ENCODE assay signal across 10 cellular contexts in the genomic region with DNA sequence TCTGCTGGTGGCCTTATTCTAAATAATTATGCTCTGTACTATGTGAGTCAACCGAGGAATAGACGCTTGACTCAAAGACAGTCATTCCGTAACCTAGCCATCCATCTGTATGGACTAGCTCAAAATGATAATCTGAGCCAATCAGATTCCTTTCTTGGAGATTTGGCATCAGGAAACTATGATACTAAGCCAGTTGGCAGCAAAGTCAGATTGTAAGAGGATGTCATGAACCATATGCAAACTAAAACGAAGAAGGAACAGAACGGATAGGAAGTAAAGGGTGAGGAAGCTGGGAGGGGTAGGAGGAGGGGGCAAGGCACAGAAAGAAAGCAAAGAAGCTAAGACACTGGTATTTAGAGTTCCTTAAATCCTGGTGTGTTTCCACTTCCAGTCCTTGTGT. TPM values are rescaled to one million over a fixed set of nuclear protein-coding genes. Genes with fewer than 3 reads are reported as not detected.
DNase-seq lines count a peak whose midpoint lies in the region; ATAC-seq, FAIRE-seq and TF ChIP-seq lines count a peak whose summit lies in the region.
"Had no signal": no experiment of that assay in that cellular context is flagged by ENCODE, and none has a peak within 500 bp of the region (broad histone marks: within the 10 kb centered on the region; RNA-seq: fewer than 3 reads in every experiment).

No MANE protein-coding gene starts in this region.

- H3K4me3 ChIP-seq in pancreas: no peak overlapping the region

- no peaks in the 10 kb centered on the region for H3K36me3 Mint-ChIP-seq in activated T-helper 17 cell treated with anti-CD3 and anti-CD28 coated beads, Interleukin-2, amount 50 U/mL, for 72 hours (ENCODE audit: low read depth)
- H3K36me3 Mint-ChIP-seq in glutamatergic neuron (ENCODE audit: unreplicated experiment): no peaks in the 10 kb centered on the region

- no peak for DNase-seq in pancreas
- DNase-seq in DMS153 (lab: John Stamatoyannopoulos, UW): no peak
- no peak for DNase-seq in KBM-7
- no peak for DNase-seq in glutamatergic neuron
- DNase-seq in frontal cortex (ENCODE audit: low spot score in 2 of 2): no peak
- DNase-seq: activated T-cell treated with anti-CD3 and anti-CD28 coated beads, Interleukin-2, amount 50 U/mL, for 4 hours; NCI-H524 had no signal

- H3K27ac Mint-ChIP-seq in activated T-helper 17 cell treated with anti-CD3 and anti-CD28 coated beads, Interleukin-2, amount 50 U/mL, for 72 hours: no peak overlapping the region
- no peak overlapping the region for H3K27ac Mint-ChIP-seq in glutamatergic neuron (ENCODE audit: unreplicated experiment)

- peak overlapping the region in 2 of 4 donors; percentile 57 to 67 for H3K27ac ChIP-seq in pancreas

- H3K27me3 ChIP-seq in pancreas: no peaks in the 10 kb centered on the region

- intact Hi-C loops in pancreas (cut with DNase I): no loop called here

- H3K36me3 ChIP-seq in pancreas: no peaks in the 10 kb centered on the region

- FAIRE-seq in pancreas (lab: Jason Lieb, UNC): no peak
- FAIRE-seq in frontal cortex (lab: Jason Lieb, UNC): no peak

- 68 to 76% methylated on average over 5 of the region's 5 CpGs for WGBS in pancreas, 2 donors

- H3K9me3 Mint-ChIP-seq in activated T-helper 17 cell treated with anti-CD3 and anti-CD28 coated beads, Interleukin-2, amount 50 U/mL, for 72 hours: no peaks in the 10 kb centered on the region
- peaks cover 1% of the 10 kb centered on the region for H3K9me3 Mint-ChIP-seq in glutamatergic neuron (ENCODE audit: unreplicated experiment)
- H3K9me3 Mint-ChIP-seq: activated T-cell treated with anti-CD3 and anti-CD28 coated beads, Interleukin-2, amount 50 U/mL, for 4 hours had no signal

- no peaks in the 10 kb centered on the region for H3K4me1 ChIP-seq in pancreas

- H3K9me3 ChIP-seq in pancreas: no peaks in the 10 kb centered on the region

- H3K4me3 Mint-ChIP-seq in activated T-helper 17 cell treated with anti-CD3 and anti-CD28 coated beads, Interleukin-2, amount 50 U/mL, for 72 hours: peak overlapping the region; percentile 35
- H3K4me3 Mint-ChIP-seq in glutamatergic neuron (ENCODE audit: unreplicated experiment): no peak overlapping the region
- H3K4me3 Mint-ChIP-seq: activated T-cell treated with anti-CD3 and anti-CD28 coated beads, Interleukin-2, amount 50 U/mL, for 4 hours had no signal

- in situ Hi-C loops in KBM-7 (cut with MboI; ENCODE audit: low pct_unique_long_range_greater_than_20kb, low sequenced_read_pairs): no loop called here

- H3K4me1 Mint-ChIP-seq in activated T-helper 17 cell treated with anti-CD3 and anti-CD28 coated beads, Interleukin-2, amount 50 U/mL, for 72 hours: peaks cover 4% of the 10 kb centered on the region
- H3K4me1 Mint-ChIP-seq in glutamatergic neuron (ENCODE audit: low read depth, unreplicated experiment): peaks cover 4% of the 10 kb centered on the region

- ATAC-seq in GM19043 (IDR thresholded peaks at IDR 0.05; ENCODE audit: low read depth, unreplicated experiment) (peak; percentile 55), HG02798 (IDR thresholded peaks at IDR 0.05; ENCODE audit: poor library complexity, unreplicated experiment) (peak; percentile 77), pancreas (peak in 3 of 4 donors; percentile 14 to 64 (median 47))
- ATAC-seq in activated T-helper 17 cell treated with anti-CD3 and anti-CD28 coated beads, Interleukin-2, amount 50 U/mL, for 72 hours (replicated peaks): peak; percentile 67

- TF ChIP-seq CTCF in pancreas (IDR thresholded peaks at IDR 0.05) (no peak), glutamatergic neuron (IDR thresholded peaks at IDR 0.05; ENCODE audit: partially characterized antibody, unreplicated experiment) (no peak)

- H3K27me3 Mint-ChIP-seq in activated T-helper 17 cell treated with anti-CD3 and anti-CD28 coated beads, Interleukin-2, amount 50 U/mL, for 72 hours: no peaks in the 10 kb centered on the region
- no peaks in the 10 kb centered on the region for H3K27me3 Mint-ChIP-seq in glutamatergic neuron (ENCODE audit: unreplicated experiment)

RNA-seq across cellular contexts. Expression of gene SESN3, which starts 10.7 kb away (rescaled TPM):
- total RNA-seq in activated T-helper 17 cell treated with anti-CD3 and anti-CD28 coated beads, Interleukin-2, amount 50 U/mL, for 72 hours: 1 to 10 TPM; 4.6 to 9.7 TPM
- 10 to 100 TPM in 3 of 6 donors, 1 to 10 TPM in 3; 3.3 to 26.8 (median 10.3) TPM for total RNA-seq in pancreas
- 1 to 10 TPM; 1.6 to 3.4 TPM for polyA plus RNA-seq in pancreas
- 213 TPM for total RNA-seq in glutamatergic neuron (ENCODE audit: unreplicated experiment)
- total RNA-seq in frontal cortex: 62.4 TPM
